13 cellular contexts compared by ENCODE assay signal in genomic region chr1:48492392-48492791, GRCh38. TPM values are rescaled to one million over a fixed set of nuclear protein-coding genes. Genes with fewer than 3 reads are reported as not detected.
A peak's percentile ranks its signal among the peaks of the same experiment; 100 is the strongest.
DNase-seq lines count a peak whose midpoint lies in the region; ATAC-seq and FAIRE-seq lines count a peak whose summit lies in the region.
"Had no signal": no experiment of that assay in that cellular context is flagged by ENCODE, and none has a peak within 500 bp of the region (broad histone marks: within the 10 kb centered on the region; RNA-seq: fewer than 3 reads in every experiment).

No MANE protein-coding gene starts in this region.

- FAIRE-seq in urothelium cell line (lab: Jason Lieb, UNC) = peak; percentile 32

- peak; percentile 47 for ATAC-seq in left ventricle myocardium superior
- ATAC-seq in HG02840 (IDR thresholded peaks at IDR 0.05; ENCODE audit: low FRiP score, unreplicated experiment) = no peak
- no peak for ATAC-seq in GM21515 (IDR thresholded peaks at IDR 0.05; ENCODE audit: unreplicated experiment)
- no peak for ATAC-seq in HG02938 (IDR thresholded peaks at IDR 0.05; ENCODE audit: unreplicated experiment)
- ATAC-seq: Right ventricle myocardium inferior had no signal

- intact Hi-C loops in left ventricle myocardium superior (cut with micrococcal nuclease) (no loop called here), cardiac septum (cut with DNase I) (no loop called here)

- DNase-seq in left ventricle myocardium superior (peak; percentile 33), cardiac septum (ENCODE audit: low spot score) (no peak), NCI-H774 (lab: John Stamatoyannopoulos, UW) (peak; percentile 53), glomerular visceral epithelial cell (ENCODE audit: extremely low spot score) (peak; percentile 31), urothelium cell line (ENCODE audit: low spot score) (no peak)
- DNase-seq: activated CD4-positive, alpha-beta T cell treated with anti-CD3 and anti-CD28 coated beads for 4 hours; brain microvascular endothelial cell; effector CD8-positive, alpha-beta T cell; hippocampal formation had no signal

RNA-seq across cellular contexts. Expression of gene SPATA6, which starts 20.4 kb away (rescaled TPM):
- total RNA-seq in left ventricle myocardium superior (11.2 TPM), cardiac septum (8.3 TPM)

Comparison
In these comparisons a context has a peak if more than half of its experiments do, and no peak if none do; other contexts are left out.
1. DNase-seq: peak in left ventricle myocardium superior (single experiment), NCI-H774 (single experiment) and glomerular visceral epithelial cell (single experiment); none in cardiac septum (single experiment) and urothelium cell line (single experiment).